ENCODE assay signal across 1 cellular context in the genomic region with DNA sequence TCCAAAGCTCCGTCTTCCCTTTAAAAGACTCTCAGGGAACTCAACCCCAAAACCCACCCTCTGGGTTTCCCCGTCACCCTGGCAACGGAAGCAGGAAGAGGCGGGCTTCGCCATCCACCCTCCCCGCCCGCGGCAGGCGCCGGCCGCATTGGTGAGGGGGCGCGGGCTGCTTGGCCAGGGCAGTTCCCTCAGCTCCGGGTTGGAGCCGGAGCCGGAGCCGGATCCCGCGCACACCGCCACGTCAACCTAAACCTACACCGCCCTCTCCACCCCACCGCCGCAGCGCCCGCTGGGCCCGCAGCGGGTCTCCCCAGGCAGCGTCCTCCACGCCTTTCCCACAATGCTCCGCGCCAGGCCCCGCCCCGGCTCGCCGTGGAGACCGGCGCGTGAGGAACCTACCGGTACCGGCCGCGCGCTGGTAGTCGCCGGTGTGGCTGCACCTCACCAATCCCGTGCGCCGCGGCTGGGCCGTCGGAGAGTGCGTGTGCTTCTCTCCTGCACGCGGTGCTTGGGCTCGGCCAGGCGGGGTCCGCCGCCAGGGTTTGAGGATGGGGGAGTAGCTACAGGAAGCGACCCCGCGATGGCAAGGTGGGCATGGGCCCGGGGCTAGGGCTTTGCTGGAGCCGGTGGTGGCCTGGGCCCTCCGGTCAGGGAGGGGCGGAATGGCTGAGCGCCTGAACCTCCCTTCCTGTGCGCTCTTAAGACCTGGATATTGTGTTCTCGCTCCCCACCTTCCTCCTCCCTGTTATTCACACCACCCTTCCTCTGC.
A peak's percentile ranks its signal among the peaks of the same experiment; 100 is the strongest.
TF ChIP-seq lines count a peak whose summit lies in the region.

A gene with protein sequence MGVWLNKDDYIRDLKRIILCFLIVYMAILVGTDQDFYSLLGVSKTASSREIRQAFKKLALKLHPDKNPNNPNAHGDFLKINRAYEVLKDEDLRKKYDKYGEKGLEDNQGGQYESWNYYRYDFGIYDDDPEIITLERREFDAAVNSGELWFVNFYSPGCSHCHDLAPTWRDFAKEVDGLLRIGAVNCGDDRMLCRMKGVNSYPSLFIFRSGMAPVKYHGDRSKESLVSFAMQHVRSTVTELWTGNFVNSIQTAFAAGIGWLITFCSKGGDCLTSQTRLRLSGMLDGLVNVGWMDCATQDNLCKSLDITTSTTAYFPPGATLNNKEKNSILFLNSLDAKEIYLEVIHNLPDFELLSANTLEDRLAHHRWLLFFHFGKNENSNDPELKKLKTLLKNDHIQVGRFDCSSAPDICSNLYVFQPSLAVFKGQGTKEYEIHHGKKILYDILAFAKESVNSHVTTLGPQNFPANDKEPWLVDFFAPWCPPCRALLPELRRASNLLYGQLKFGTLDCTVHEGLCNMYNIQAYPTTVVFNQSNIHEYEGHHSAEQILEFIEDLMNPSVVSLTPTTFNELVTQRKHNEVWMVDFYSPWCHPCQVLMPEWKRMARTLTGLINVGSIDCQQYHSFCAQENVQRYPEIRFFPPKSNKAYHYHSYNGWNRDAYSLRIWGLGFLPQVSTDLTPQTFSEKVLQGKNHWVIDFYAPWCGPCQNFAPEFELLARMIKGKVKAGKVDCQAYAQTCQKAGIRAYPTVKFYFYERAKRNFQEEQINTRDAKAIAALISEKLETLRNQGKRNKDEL (plus strand): TSS at position 362 of the 769 bp plus-strand sequence. CDS start 1,830 bp downstream, outside the sequence.

TF ChIP-seq in HepG2, 621 proteins besides CTCF, POLR2A, EP300 and RAD21 (continued from another document and continues in another):
- TF ChIP-seq, protein P1, sequence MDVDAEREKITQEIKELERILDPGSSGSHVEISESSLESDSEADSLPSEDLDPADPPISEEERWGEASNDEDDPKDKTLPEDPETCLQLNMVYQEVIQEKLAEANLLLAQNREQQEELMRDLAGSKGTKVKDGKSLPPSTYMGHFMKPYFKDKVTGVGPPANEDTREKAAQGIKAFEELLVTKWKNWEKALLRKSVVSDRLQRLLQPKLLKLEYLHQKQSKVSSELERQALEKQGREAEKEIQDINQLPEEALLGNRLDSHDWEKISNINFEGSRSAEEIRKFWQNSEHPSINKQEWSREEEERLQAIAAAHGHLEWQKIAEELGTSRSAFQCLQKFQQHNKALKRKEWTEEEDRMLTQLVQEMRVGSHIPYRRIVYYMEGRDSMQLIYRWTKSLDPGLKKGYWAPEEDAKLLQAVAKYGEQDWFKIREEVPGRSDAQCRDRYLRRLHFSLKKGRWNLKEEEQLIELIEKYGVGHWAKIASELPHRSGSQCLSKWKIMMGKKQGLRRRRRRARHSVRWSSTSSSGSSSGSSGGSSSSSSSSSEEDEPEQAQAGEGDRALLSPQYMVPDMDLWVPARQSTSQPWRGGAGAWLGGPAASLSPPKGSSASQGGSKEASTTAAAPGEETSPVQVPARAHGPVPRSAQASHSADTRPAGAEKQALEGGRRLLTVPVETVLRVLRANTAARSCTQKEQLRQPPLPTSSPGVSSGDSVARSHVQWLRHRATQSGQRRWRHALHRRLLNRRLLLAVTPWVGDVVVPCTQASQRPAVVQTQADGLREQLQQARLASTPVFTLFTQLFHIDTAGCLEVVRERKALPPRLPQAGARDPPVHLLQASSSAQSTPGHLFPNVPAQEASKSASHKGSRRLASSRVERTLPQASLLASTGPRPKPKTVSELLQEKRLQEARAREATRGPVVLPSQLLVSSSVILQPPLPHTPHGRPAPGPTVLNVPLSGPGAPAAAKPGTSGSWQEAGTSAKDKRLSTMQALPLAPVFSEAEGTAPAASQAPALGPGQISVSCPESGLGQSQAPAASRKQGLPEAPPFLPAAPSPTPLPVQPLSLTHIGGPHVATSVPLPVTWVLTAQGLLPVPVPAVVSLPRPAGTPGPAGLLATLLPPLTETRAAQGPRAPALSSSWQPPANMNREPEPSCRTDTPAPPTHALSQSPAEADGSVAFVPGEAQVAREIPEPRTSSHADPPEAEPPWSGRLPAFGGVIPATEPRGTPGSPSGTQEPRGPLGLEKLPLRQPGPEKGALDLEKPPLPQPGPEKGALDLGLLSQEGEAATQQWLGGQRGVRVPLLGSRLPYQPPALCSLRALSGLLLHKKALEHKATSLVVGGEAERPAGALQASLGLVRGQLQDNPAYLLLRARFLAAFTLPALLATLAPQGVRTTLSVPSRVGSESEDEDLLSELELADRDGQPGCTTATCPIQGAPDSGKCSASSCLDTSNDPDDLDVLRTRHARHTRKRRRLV (CRISPR knock-in tag; IDR thresholded peaks at IDR 0.05), result peak; percentile 83
- TF ChIP-seq NR2F2 (IDR thresholded peaks at IDR 0.05; ENCODE audit: borderline replicate concordance, low read depth) (peak; percentile 27; the same call in 1 of the 2 replicates), DR1 (CRISPR knock-in tag; IDR thresholded peaks at IDR 0.05) (peak; percentile 80), GLI4 (CRISPR knock-in tag; IDR thresholded peaks at IDR 0.05; ENCODE audit: borderline replicate concordance) (peak; percentile 78; the same call in 1 of the 2 replicates), SRSF1 (optimal IDR thresholded peaks at IDR 0.05; ENCODE audit: low read depth, low read length) (peak; percentile 69), MXD4 (CRISPR knock-in tag; IDR thresholded peaks at IDR 0.05) (peak; percentile 97), FLYWCH1 (CRISPR knock-in tag; IDR thresholded peaks at IDR 0.05) (0 out of 2 replicates have a peak, but pooled peaks have one; percentile 70), NBN (conservative IDR thresholded peaks at IDR 0.05) (no peak), KLF12 (CRISPR knock-in tag; IDR thresholded peaks at IDR 0.05; ENCODE audit: borderline replicate concordance) (peak; percentile 85; the same call in 1 of the 2 replicates), ZNF792 (CRISPR knock-in tag; IDR thresholded peaks at IDR 0.05) (peak; percentile 77; the same call in 1 of the 2 replicates), ZNF879 (CRISPR knock-in tag; IDR thresholded peaks at IDR 0.05) (no peak; the same call in 1 of the 2 replicates), PHF20 (CRISPR knock-in tag; IDR thresholded peaks at IDR 0.05) (peak; percentile 71; the same call in 1 of the 2 replicates), ZSCAN30 (CRISPR knock-in tag; IDR thresholded peaks at IDR 0.05) (no peak), ZFP36L1 (CRISPR knock-in tag; IDR thresholded peaks at IDR 0.05) (peak; percentile 69; the same call in 1 of the 2 replicates), ZNF430 (CRISPR knock-in tag; IDR thresholded peaks at IDR 0.05) (peak; percentile 94), FOXA1 (IDR thresholded peaks at IDR 0.05) (no peak), FOXA1 (CRISPR knock-in tag; IDR thresholded peaks at IDR 0.05) (no peak), MAZ (IDR thresholded peaks at IDR 0.05; ENCODE audit: borderline replicate concordance, low read depth, low read length) (peak; percentile 80; the same call in 1 of the 2 replicates), MAZ (CRISPR knock-in tag; IDR thresholded peaks at IDR 0.05; ENCODE audit: low read depth) (peak; percentile 96), ZNF446 (CRISPR knock-in tag; IDR thresholded peaks at IDR 0.05) (no peak), ZNF772 (CRISPR knock-in tag; IDR thresholded peaks at IDR 0.05) (no peak; the same call in 1 of the 2 replicates), SMARCE1 (IDR thresholded peaks at IDR 0.05; ENCODE audit: borderline replicate concordance) (no peak), REPIN1 (CRISPR knock-in tag; IDR thresholded peaks at IDR 0.05; ENCODE audit: borderline replicate concordance, low read depth) (peak; percentile 79), KLF9 (CRISPR knock-in tag; IDR thresholded peaks at IDR 0.05; ENCODE audit: low read depth) (peak; percentile 75), DMAP1 (CRISPR knock-in tag; IDR thresholded peaks at IDR 0.05) (peak; percentile 97), MZF1 (CRISPR knock-in tag; IDR thresholded peaks at IDR 0.05; ENCODE audit: borderline replicate concordance) (0 out of 2 replicates have a peak, but pooled peaks have one; percentile 5)
- TF ChIP-seq, protein P2, sequence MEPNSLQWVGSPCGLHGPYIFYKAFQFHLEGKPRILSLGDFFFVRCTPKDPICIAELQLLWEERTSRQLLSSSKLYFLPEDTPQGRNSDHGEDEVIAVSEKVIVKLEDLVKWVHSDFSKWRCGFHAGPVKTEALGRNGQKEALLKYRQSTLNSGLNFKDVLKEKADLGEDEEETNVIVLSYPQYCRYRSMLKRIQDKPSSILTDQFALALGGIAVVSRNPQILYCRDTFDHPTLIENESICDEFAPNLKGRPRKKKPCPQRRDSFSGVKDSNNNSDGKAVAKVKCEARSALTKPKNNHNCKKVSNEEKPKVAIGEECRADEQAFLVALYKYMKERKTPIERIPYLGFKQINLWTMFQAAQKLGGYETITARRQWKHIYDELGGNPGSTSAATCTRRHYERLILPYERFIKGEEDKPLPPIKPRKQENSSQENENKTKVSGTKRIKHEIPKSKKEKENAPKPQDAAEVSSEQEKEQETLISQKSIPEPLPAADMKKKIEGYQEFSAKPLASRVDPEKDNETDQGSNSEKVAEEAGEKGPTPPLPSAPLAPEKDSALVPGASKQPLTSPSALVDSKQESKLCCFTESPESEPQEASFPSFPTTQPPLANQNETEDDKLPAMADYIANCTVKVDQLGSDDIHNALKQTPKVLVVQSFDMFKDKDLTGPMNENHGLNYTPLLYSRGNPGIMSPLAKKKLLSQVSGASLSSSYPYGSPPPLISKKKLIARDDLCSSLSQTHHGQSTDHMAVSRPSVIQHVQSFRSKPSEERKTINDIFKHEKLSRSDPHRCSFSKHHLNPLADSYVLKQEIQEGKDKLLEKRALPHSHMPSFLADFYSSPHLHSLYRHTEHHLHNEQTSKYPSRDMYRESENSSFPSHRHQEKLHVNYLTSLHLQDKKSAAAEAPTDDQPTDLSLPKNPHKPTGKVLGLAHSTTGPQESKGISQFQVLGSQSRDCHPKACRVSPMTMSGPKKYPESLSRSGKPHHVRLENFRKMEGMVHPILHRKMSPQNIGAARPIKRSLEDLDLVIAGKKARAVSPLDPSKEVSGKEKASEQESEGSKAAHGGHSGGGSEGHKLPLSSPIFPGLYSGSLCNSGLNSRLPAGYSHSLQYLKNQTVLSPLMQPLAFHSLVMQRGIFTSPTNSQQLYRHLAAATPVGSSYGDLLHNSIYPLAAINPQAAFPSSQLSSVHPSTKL (CRISPR knock-in tag; IDR thresholded peaks at IDR 0.05), result peak; percentile 84
- TF ChIP-seq, protein P3, sequence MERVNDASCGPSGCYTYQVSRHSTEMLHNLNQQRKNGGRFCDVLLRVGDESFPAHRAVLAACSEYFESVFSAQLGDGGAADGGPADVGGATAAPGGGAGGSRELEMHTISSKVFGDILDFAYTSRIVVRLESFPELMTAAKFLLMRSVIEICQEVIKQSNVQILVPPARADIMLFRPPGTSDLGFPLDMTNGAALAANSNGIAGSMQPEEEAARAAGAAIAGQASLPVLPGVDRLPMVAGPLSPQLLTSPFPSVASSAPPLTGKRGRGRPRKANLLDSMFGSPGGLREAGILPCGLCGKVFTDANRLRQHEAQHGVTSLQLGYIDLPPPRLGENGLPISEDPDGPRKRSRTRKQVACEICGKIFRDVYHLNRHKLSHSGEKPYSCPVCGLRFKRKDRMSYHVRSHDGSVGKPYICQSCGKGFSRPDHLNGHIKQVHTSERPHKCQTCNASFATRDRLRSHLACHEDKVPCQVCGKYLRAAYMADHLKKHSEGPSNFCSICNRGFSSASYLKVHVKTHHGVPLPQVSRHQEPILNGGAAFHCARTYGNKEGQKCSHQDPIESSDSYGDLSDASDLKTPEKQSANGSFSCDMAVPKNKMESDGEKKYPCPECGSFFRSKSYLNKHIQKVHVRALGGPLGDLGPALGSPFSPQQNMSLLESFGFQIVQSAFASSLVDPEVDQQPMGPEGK (CRISPR knock-in tag; IDR thresholded peaks at IDR 0.05), result peak; percentile 85
- TF ChIP-seq, protein P4, sequence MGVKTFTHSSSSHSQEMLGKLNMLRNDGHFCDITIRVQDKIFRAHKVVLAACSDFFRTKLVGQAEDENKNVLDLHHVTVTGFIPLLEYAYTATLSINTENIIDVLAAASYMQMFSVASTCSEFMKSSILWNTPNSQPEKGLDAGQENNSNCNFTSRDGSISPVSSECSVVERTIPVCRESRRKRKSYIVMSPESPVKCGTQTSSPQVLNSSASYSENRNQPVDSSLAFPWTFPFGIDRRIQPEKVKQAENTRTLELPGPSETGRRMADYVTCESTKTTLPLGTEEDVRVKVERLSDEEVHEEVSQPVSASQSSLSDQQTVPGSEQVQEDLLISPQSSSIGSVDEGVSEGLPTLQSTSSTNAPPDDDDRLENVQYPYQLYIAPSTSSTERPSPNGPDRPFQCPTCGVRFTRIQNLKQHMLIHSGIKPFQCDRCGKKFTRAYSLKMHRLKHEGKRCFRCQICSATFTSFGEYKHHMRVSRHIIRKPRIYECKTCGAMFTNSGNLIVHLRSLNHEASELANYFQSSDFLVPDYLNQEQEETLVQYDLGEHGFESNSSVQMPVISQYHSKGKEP (CRISPR knock-in tag; IDR thresholded peaks at IDR 0.05), result peak; percentile 77; the same call in 1 of the 2 replicates
- TF ChIP-seq, protein P5, sequence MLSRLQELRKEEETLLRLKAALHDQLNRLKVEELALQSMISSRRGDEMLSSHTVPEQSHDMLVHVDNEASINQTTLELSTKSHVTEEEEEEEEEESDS (CRISPR knock-in tag; IDR thresholded peaks at IDR 0.05; ENCODE audit: borderline replicate concordance), result peak; percentile 17; the same call in 1 of the 2 replicates
- TF ChIP-seq, protein P6, sequence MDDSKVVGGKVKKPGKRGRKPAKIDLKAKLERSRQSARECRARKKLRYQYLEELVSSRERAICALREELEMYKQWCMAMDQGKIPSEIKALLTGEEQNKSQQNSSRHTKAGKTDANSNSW (CRISPR knock-in tag; IDR thresholded peaks at IDR 0.05; ENCODE audit: borderline replicate concordance), result peak; percentile 88; the same call in 1 of the 2 replicates
- TF ChIP-seq, protein P7, sequence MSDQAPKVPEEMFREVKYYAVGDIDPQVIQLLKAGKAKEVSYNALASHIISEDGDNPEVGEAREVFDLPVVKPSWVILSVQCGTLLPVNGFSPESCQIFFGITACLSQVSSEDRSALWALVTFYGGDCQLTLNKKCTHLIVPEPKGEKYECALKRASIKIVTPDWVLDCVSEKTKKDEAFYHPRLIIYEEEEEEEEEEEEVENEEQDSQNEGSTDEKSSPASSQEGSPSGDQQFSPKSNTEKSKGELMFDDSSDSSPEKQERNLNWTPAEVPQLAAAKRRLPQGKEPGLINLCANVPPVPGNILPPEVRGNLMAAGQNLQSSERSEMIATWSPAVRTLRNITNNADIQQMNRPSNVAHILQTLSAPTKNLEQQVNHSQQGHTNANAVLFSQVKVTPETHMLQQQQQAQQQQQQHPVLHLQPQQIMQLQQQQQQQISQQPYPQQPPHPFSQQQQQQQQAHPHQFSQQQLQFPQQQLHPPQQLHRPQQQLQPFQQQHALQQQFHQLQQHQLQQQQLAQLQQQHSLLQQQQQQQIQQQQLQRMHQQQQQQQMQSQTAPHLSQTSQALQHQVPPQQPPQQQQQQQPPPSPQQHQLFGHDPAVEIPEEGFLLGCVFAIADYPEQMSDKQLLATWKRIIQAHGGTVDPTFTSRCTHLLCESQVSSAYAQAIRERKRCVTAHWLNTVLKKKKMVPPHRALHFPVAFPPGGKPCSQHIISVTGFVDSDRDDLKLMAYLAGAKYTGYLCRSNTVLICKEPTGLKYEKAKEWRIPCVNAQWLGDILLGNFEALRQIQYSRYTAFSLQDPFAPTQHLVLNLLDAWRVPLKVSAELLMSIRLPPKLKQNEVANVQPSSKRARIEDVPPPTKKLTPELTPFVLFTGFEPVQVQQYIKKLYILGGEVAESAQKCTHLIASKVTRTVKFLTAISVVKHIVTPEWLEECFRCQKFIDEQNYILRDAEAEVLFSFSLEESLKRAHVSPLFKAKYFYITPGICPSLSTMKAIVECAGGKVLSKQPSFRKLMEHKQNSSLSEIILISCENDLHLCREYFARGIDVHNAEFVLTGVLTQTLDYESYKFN (CRISPR knock-in tag; conservative IDR thresholded peaks at IDR 0.05), result peak; percentile 63
- TF ChIP-seq, protein P8, sequence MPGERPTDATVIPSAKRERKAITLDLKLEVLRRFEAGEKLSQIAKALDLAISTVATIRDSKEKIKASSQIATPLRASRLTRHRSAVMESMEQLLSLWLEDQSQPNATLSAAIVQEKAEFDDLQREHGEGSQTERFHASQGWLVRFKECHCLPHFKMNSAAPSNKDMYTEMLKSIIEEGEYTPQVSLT (CRISPR knock-in tag; IDR thresholded peaks at IDR 0.05; ENCODE audit: borderline replicate concordance, low read depth), result no peak
